Comparison of ENCODE assay signal across 16 cellular contexts in genomic region chr7:43612128-43612527, GRCh38. TPM values are rescaled to one million over a fixed set of nuclear protein-coding genes. Genes with fewer than 3 reads are reported as not detected.
DNase-seq lines count a peak whose midpoint lies in the region; ATAC-seq and TF ChIP-seq lines count a peak whose summit lies in the region.
"Had no signal": no experiment of that assay in that cellular context is flagged by ENCODE, and none has a peak within 500 bp of the region (broad histone marks: within the 10 kb centered on the region; RNA-seq: fewer than 3 reads in every experiment).

No MANE protein-coding gene starts in this region.

- H3K27me3 ChIP-seq in adipocyte (replicated peaks; ENCODE audit: control insufficient read depth, insufficient read depth, low read length) (no peaks in the 10 kb centered on the region), MG63 (no peaks in the 10 kb centered on the region), foreskin keratinocyte (no peaks in the 10 kb centered on the region)
- H3K27me3 ChIP-seq: heart right ventricle, left lung had no signal

- no peak overlapping the region for H3K27ac ChIP-seq in foreskin keratinocyte

- DNase-seq in natural killer cell treated with Interleukin-12 subunit alpha and Interleukin-12 subunit beta and Interleukin-15 and Interleukin-18, amount 100 ng/mL, for 72 hours (ENCODE audit: low spot score) = no peak
- DNase-seq in natural killer cell = no peak
- DNase-seq in adipocyte (ENCODE audit: low read depth) = no peak
- DNase-seq in myocyte (ENCODE audit: low read depth) = peak; percentile 8
- no peak for DNase-seq in MG63
- no peak for DNase-seq in foreskin keratinocyte
- DNase-seq in globus pallidus (ENCODE audit: low spot score) = no peak
- DNase-seq: endodermal cell; heart right ventricle; left lung; NCI-H1105 treated with DMSO at 0.1 percent for 48 hours; NCI-H510A; stimulated activated CD4-positive, alpha-beta T cell treated with anti-CD3 and anti-CD28 coated beads, Interleukin-12 subunit alpha, Interleukin-12 subunit beta, amount 100 ng/mL, for 4 hours; T-helper 17 cell had no signal

- H3K4me1 ChIP-seq in adipocyte (ENCODE audit: control insufficient read depth, insufficient read depth, low read length) (peaks cover 24% of the 10 kb centered on the region), foreskin keratinocyte (peaks cover 12% of the 10 kb centered on the region)

- H3K36me3 ChIP-seq in adipocyte (ENCODE audit: control insufficient read depth, insufficient read depth, low read length, severe bottlenecking) (peaks cover 35% of the 10 kb centered on the region), MG63 (peaks cover 79% of the 10 kb centered on the region)

- H3K9ac ChIP-seq in adipocyte (ENCODE audit: low read length) = peak overlapping the region; percentile 43

- peak overlapping the region; percentile 78 for H3K4me3 Mint-ChIP-seq in natural killer cell treated with Interleukin-12 subunit alpha and Interleukin-12 subunit beta and Interleukin-15 and Interleukin-18, amount 100 ng/mL, for 72 hours
- no peak overlapping the region for H3K4me3 Mint-ChIP-seq in natural killer cell
- H3K4me3 Mint-ChIP-seq: endodermal cell had no signal

- intact Hi-C loops in natural killer cell (cut with micrococcal nuclease) = no loop called here

- TF ChIP-seq CTCF in natural killer cell (IDR thresholded peaks at IDR 0.05) = no peak
- TF ChIP-seq CTCF in foreskin keratinocyte (conservative IDR thresholded peaks at IDR 0.05) = no peak

- peaks cover 46 to 57% of the 10 kb centered on the region in 2 donors for H3K4me1 Mint-ChIP-seq in natural killer cell treated with Interleukin-12 subunit alpha and Interleukin-12 subunit beta and Interleukin-15 and Interleukin-18, amount 100 ng/mL, for 72 hours (ENCODE audit: low read depth in 2 of 2)
- peaks cover 63 to 64% of the 10 kb centered on the region in 2 donors for H3K4me1 Mint-ChIP-seq in natural killer cell
- H3K4me1 Mint-ChIP-seq: endodermal cell had no signal

- peaks cover 35% of the 10 kb centered on the region for H3K36me3 Mint-ChIP-seq in natural killer cell treated with Interleukin-12 subunit alpha and Interleukin-12 subunit beta and Interleukin-15 and Interleukin-18, amount 100 ng/mL, for 72 hours
- H3K36me3 Mint-ChIP-seq in natural killer cell = peaks cover 18% of the 10 kb centered on the region

- H3K27me3 Mint-ChIP-seq in natural killer cell treated with Interleukin-12 subunit alpha and Interleukin-12 subunit beta and Interleukin-15 and Interleukin-18, amount 100 ng/mL, for 72 hours = no peaks in the 10 kb centered on the region
- H3K27me3 Mint-ChIP-seq in natural killer cell (ENCODE audit: low read depth in 2 of 2) = no peaks in the 10 kb centered on the region
- H3K27me3 Mint-ChIP-seq: T-helper 17 cell had no signal

- H3K9me3 ChIP-seq in adipocyte (ENCODE audit: control insufficient read depth, low read length) = no peaks in the 10 kb centered on the region
- H3K9me3 ChIP-seq in MG63 = no peaks in the 10 kb centered on the region
- H3K9me3 ChIP-seq: heart right ventricle, left lung had no signal

- H3K4me3 ChIP-seq in adipocyte (ENCODE audit: low read length) (peak overlapping the region; percentile 52), MG63 (no peak overlapping the region)
- H3K4me3 ChIP-seq: heart right ventricle, left lung had no signal

- H3K27ac Mint-ChIP-seq in natural killer cell treated with Interleukin-12 subunit alpha and Interleukin-12 subunit beta and Interleukin-15 and Interleukin-18, amount 100 ng/mL, for 72 hours = peak overlapping the region in 1 of 2 donors; percentile 85
- H3K27ac Mint-ChIP-seq in natural killer cell = no peak overlapping the region
- H3K27ac Mint-ChIP-seq: endodermal cell, T-helper 17 cell had no signal

- no peak for ATAC-seq in natural killer cell treated with Interleukin-12 subunit alpha and Interleukin-12 subunit beta and Interleukin-15 and Interleukin-18, amount 100 ng/mL, for 72 hours
- ATAC-seq in natural killer cell (no peak), GM18870 (IDR thresholded peaks at IDR 0.05; ENCODE audit: unreplicated experiment) (no peak), foreskin keratinocyte (no peak)
- ATAC-seq: HCT116 had no signal

- H3K9me3 Mint-ChIP-seq in natural killer cell treated with Interleukin-12 subunit alpha and Interleukin-12 subunit beta and Interleukin-15 and Interleukin-18, amount 100 ng/mL, for 72 hours = no peaks in the 10 kb centered on the region
- H3K9me3 Mint-ChIP-seq in natural killer cell = no peaks in the 10 kb centered on the region
- H3K9me3 Mint-ChIP-seq: endodermal cell had no signal

RNA-seq across cellular contexts. Expression of gene STK17A, which starts 29.2 kb away (rescaled TPM):
- 10 to 100 TPM; 61.7 to 67.6 TPM for total RNA-seq in natural killer cell treated with Interleukin-12 subunit alpha and Interleukin-12 subunit beta and Interleukin-15 and Interleukin-18, amount 100 ng/mL, for 72 hours
- 100 to 1,000 TPM in 2 of 3 donors, 10 to 100 TPM in 1; 92.9 to 135 (median 111) TPM for total RNA-seq in natural killer cell
- total RNA-seq in myocyte = 17.7 and 19.9 TPM in 2 replicates
- polyA plus RNA-seq in myocyte (2012) = 14.6 TPM
- 74.9 and 111 TPM in 2 replicates for total RNA-seq in MG63 (2014; rRNA removed; shearing (Covaris generic); ENCODE audit: low replicate concordance)
- total RNA-seq in foreskin keratinocyte = 55.2 and 74.0 TPM in 2 replicates
- 45.9 and 52.1 TPM in 2 replicates for polyA plus RNA-seq in foreskin keratinocyte
